1 cellular context compared by ENCODE assay signal in genomic region chr15:74024687-74025086, GRCh38.
TF ChIP-seq lines count a peak whose summit lies in the region.

No MANE protein-coding gene starts in this region.

TF ChIP-seq in endothelial cell of umbilical vein, 7 proteins besides CTCF, POLR2A, EP300 and RAD21:
- TF ChIP-seq MAX (IDR thresholded peaks at IDR 0.05; ENCODE audit: insufficient read depth, insufficient read length), result no peak
- TF ChIP-seq JUN (IDR thresholded peaks at IDR 0.05; ENCODE audit: borderline replicate concordance, insufficient read depth, insufficient read length, low read depth), result no peak
- no peak for TF ChIP-seq EZH2 (IDR thresholded peaks at IDR 0.05; ENCODE audit: borderline replicate concordance, low read depth, low read length, severe bottlenecking)
- TF ChIP-seq POLR2AphosphoS5 (IDR thresholded peaks at IDR 0.05; ENCODE audit: insufficient read depth, low read depth, low read length), result no peak
- TF ChIP-seq FOS (IDR thresholded peaks at IDR 0.05; ENCODE audit: borderline replicate concordance, insufficient read depth, low read length), result no peak
- TF ChIP-seq GATA2 (IDR thresholded peaks at IDR 0.05; ENCODE audit: insufficient read depth, insufficient read length, low read depth, low read length), result no peak
- TF ChIP-seq MYC (IDR thresholded peaks at IDR 0.05; ENCODE audit: low read depth, low read length), result no peak
TF ChIP-seq in endothelial cell of umbilical vein: peak in this region for 0.
